In genomic region chr6:166955865-166956443, GRCh38 we compare ENCODE assay signal across 8 cellular contexts. TPM values are rescaled to one million over a fixed set of nuclear protein-coding genes. Genes with fewer than 3 reads are reported as not detected.
DNase-seq lines count a peak whose midpoint lies in the region; ATAC-seq and TF ChIP-seq lines count a peak whose summit lies in the region.

No MANE protein-coding gene starts in this region.

- H3K9me3 Mint-ChIP-seq in nephron = no peaks in the 10 kb centered on the region

- peaks cover 38% of the 10 kb centered on the region for H3K4me1 Mint-ChIP-seq in nephron

- ATAC-seq in GM18505 (IDR thresholded peaks at IDR 0.05; ENCODE audit: unreplicated experiment) (peak; percentile 3), HG03097 (IDR thresholded peaks at IDR 0.05; ENCODE audit: low FRiP score, unreplicated experiment) (peak; percentile 3)

- TF ChIP-seq CTCF in nephron (IDR thresholded peaks at IDR 0.05; ENCODE audit: unreplicated experiment in 3 of 3) (no peak), GM10266 (IDR thresholded peaks at IDR 0.05; ENCODE audit: control insufficient read depth, insufficient read depth, low read depth, missing control alignments) (no peak)

- peaks cover 19% of the 10 kb centered on the region for H3K36me3 Mint-ChIP-seq in nephron (ENCODE audit: low read depth)

- H3K27ac Mint-ChIP-seq in nephron = no peak overlapping the region

- peaks cover 0 to 9% of the 10 kb centered on the region in 2 donors for H3K4me1 ChIP-seq in esophagus (ENCODE audit: control insufficient read depth in 2 of 2, insufficient read depth in 2 of 2, low read length in 1 of 2)

- H3K4me3 ChIP-seq in esophagus (ENCODE audit: low read depth in 1 of 2, low read length in 2 of 2) = peak overlapping the region; percentile 70 to 86

- H3K27ac ChIP-seq in esophagus (ENCODE audit: low read depth in 2 of 2, low read length in 1 of 2) = peak overlapping the region in 1 of 2 donors; percentile 53

- no peaks in the 10 kb centered on the region for H3K27me3 ChIP-seq in esophagus (ENCODE audit: control insufficient read depth in 1 of 2, insufficient read depth in 2 of 2, low read length in 2 of 2)

- peak; percentile 41 for DNase-seq in ACHN
- DNase-seq in SHP77 (lab: John Stamatoyannopoulos, UW) = peak; percentile 46 to 73
- DNase-seq in GM10266 (ENCODE audit: extremely low spot score) = no peak
- DNase-seq in HCEC 1CT = no peak

- H3K4me3 Mint-ChIP-seq in nephron = peak overlapping the region; percentile 90 to 91 (median 91)

- H3K9me3 ChIP-seq in esophagus (ENCODE audit: control insufficient read depth in 2 of 2, insufficient read depth in 1 of 2, low read depth in 1 of 2, low read length in 1 of 2) = no peaks in the 10 kb centered on the region

- no peaks in the 10 kb centered on the region for H3K36me3 ChIP-seq in esophagus (ENCODE audit: control insufficient read depth in 2 of 2, insufficient read depth in 2 of 2, low read length in 1 of 2)

- H3K27me3 Mint-ChIP-seq in nephron (ENCODE audit: low read depth) = no peaks in the 10 kb centered on the region

- TF ChIP-seq POLR2A in GM18505 (IDR thresholded peaks at IDR 0.05; ENCODE audit: borderline replicate concordance, extremely low read depth, insufficient read depth, insufficient read length) = no peak

- in situ Hi-C loops in ACHN (cut with HindIII; ENCODE audit: low pct_ligation_motif_present, low pct_unique_long_range_greater_than_20kb, low sequenced_read_pairs) = no loop called here

- WGBS in esophagus, 2 donors = 1% methylated on average over 51 to 54 of the region's 54 CpGs

RNA-seq across cellular contexts. Expression of gene RNASET2, which starts 0.4 kb away (rescaled TPM):
- 10 to 100 TPM; 19.7 to 26.8 TPM for polyA plus RNA-seq in esophagus

RNA-seq across cellular contexts. Expression of gene CEP43, which starts 43.2 kb away (rescaled TPM):
- 1 to 10 TPM; 6.1 to 6.9 TPM for polyA plus RNA-seq in esophagus

Comparison
In these comparisons a context has a peak if more than half of its experiments do, and no peak if none do; other contexts are left out.
1. DNase-seq: peak in ACHN (single experiment) and SHP77 (2 of 2); none in GM10266 (single experiment) and HCEC 1CT (single experiment).